1 cellular context compared by ENCODE assay signal in the genomic region with DNA sequence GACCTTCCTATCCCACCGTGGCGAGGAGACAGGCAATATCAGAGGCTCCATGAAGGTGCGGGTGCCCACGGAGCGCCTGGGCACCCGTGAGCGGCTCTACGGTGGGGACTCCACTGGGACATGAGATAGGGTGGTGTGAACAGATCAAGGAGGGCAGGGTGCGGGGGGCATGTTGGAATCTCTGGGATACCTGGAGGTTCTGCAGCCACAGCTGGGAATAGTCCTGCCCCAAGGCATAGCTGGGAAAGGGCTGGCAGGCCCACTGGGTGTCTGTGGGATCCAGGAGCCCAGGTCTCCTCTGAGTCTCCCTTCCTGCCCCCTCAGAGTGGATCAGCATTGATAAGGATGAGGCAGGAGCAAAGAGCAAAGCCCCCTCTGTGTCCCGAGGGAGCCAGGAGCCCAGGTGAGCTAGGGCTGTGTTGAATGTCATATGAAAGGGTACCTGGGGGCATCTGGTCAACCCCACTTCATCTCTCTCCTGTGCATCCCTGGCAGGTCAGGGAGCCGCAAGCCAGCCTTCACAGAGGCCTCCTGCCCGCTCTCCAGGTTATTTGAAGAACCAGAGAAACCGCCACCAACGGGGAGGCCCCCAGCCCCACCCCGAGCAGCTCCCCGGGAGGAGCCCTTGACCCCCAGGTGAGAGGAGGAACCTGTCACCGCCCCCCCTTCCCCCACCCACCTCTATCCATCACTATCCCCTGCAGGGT.
TF ChIP-seq lines count a peak whose summit lies in the region.

No MANE protein-coding gene starts in this region.

TF ChIP-seq in K562, 482 proteins besides CTCF, POLR2A, EP300 and RAD21:
- 0 out of 2 replicates have a peak, but pooled peaks have one; percentile 22 for TF ChIP-seq RBFOX2 (IDR thresholded peaks at IDR 0.05; ENCODE audit: low read depth, low read length)
- TF ChIP-seq, protein P1, sequence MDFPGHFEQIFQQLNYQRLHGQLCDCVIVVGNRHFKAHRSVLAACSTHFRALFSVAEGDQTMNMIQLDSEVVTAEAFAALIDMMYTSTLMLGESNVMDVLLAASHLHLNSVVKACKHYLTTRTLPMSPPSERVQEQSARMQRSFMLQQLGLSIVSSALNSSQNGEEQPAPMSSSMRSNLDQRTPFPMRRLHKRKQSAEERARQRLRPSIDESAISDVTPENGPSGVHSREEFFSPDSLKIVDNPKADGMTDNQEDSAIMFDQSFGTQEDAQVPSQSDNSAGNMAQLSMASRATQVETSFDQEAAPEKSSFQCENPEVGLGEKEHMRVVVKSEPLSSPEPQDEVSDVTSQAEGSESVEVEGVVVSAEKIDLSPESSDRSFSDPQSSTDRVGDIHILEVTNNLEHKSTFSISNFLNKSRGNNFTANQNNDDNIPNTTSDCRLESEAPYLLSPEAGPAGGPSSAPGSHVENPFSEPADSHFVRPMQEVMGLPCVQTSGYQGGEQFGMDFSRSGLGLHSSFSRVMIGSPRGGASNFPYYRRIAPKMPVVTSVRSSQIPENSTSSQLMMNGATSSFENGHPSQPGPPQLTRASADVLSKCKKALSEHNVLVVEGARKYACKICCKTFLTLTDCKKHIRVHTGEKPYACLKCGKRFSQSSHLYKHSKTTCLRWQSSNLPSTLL (IDR thresholded peaks at IDR 0.05) = no peak
